Comparison of ENCODE assay signal across 28 cellular contexts in genomic region chr16:76190059-76190458, GRCh38.
"Had no signal": no experiment of that assay in that cellular context is flagged by ENCODE, and none has a peak within 500 bp of the region (broad histone marks: within the 10 kb centered on the region; RNA-seq: fewer than 3 reads in every experiment).

No MANE protein-coding gene starts in this region.

- H3K9me3 ChIP-seq: ovary, testis, transverse colon, uterus had no signal

- DNase-seq: natural killer cell; occipital lobe; ovary; posterior cingulate gyrus; psoas muscle; right cardiac atrium; spleen; stimulated activated CD4-positive, alpha-beta T cell treated with anti-CD3 and anti-CD28 coated beads, Interleukin-12 subunit alpha, Interleukin-12 subunit beta, amount 100 ng/mL, for 4 hours; stimulated activated CD4-positive, alpha-beta T cell treated with anti-CD3 and anti-CD28 coated beads, Interleukin-1b, Interleukin-23, amount 100 ng/mL, for 48 hours; stimulated activated CD4-positive, alpha-beta T cell treated with anti-CD3 and anti-CD28 coated beads, Interleukin-4, amount 100 ng/mL, for 1 hour; stimulated activated CD4-positive, alpha-beta T cell treated with anti-CD3 and anti-CD28 coated beads, Interleukin-4, amount 100 ng/mL, for 4 hours; stimulated activated CD8-positive, alpha-beta memory T cell treated with anti-CD3 and anti-CD28 coated beads, Interleukin-4, amount 100 ng/mL, for 48 hours; stimulated activated naive CD4-positive, alpha-beta T cell; stimulated activated naive CD8-positive, alpha-beta T cell treated with anti-CD3 and anti-CD28 coated beads, Interleukin-15, amount 100 ng/mL, for 72 hours; stimulated activated naive CD8-positive, alpha-beta T cell treated with anti-CD3 and anti-CD28 coated beads, Interleukin-15, Interleukin-2, amounts not matched to agents 100 U/mL and 50 U/mL, for 24 hours; substantia nigra; testis; tibial artery; transverse colon; upper lobe of right lung; uterus had no signal

- H3K9ac ChIP-seq: neural progenitor cell, parathyroid adenoma had no signal

- H2AFZ ChIP-seq: neural progenitor cell, parathyroid adenoma had no signal

- H3K4me1 ChIP-seq: parathyroid adenoma, psoas muscle, spleen, suprapubic skin, testis, tibial artery, transverse colon, upper lobe of right lung, uterus had no signal

- ATAC-seq: natural killer cell; psoas muscle; right cardiac atrium; sciatic nerve; stimulated activated memory B cell treated with anti-CD40 and anti-IgM and Interleukin-4, amounts not matched to agents 10 μg/mL and 1 μg/mL and 100 μg/mL, for 72 hours; stimulated activated naive CD8-positive, alpha-beta T cell treated with anti-CD3 and anti-CD28 coated beads, Interleukin-15, amount 100 ng/mL, for 72 hours; stimulated activated naive CD8-positive, alpha-beta T cell treated with anti-CD3 and anti-CD28 coated beads, Interleukin-15, Interleukin-2, amounts not matched to agents 100 U/mL and 50 U/mL, for 24 hours; upper lobe of right lung had no signal

- H3K27me3 ChIP-seq: neural progenitor cell, ovary, spleen, suprapubic skin, testis, tibial artery, transverse colon, upper lobe of right lung, uterus had no signal

- H3K4me2 ChIP-seq: neural progenitor cell, smooth muscle cell had no signal

- H3K79me2 ChIP-seq: parathyroid adenoma had no signal

- H3K27ac ChIP-seq: neural progenitor cell, ovary, parathyroid adenoma, psoas muscle, skin epidermis, spleen, suprapubic skin, testis, tibial artery, transverse colon, upper lobe of right lung, uterus had no signal

- H3K4me3 ChIP-seq: neural progenitor cell, ovary, psoas muscle, skin epidermis, smooth muscle cell, spleen, suprapubic skin, testis, tibial artery, transverse colon, upper lobe of right lung, uterus had no signal

- H3K36me3 ChIP-seq: neural progenitor cell, ovary, spleen, suprapubic skin, tibial artery, transverse colon, upper lobe of right lung, uterus had no signal
